Comparison of ENCODE assay signal across 8 cellular contexts in genomic region chr10:21372651-21373410, GRCh38.
A peak's percentile ranks its signal among the peaks of the same experiment; 100 is the strongest.
DNase-seq lines count a peak whose midpoint lies in the region; ATAC-seq and TF ChIP-seq lines count a peak whose summit lies in the region.

No MANE protein-coding gene starts in this region.

- ATAC-seq in GM19452 (IDR thresholded peaks at IDR 0.05; ENCODE audit: unreplicated experiment) (peak; percentile 58), T-cell (replicated peaks in 1 of 4) (peak; percentile 85 to 99 (median 91)), HG03045 (IDR thresholded peaks at IDR 0.05; ENCODE audit: unreplicated experiment) (no peak)

- POLR2A ChIA-PET in T-cell (lab: Charles Lee): no interaction called here

- H3K27me3 Mint-ChIP-seq in CD14-positive monocyte (ENCODE audit: low read depth in 3 of 3) (peaks cover 0 to 4% (median 4%) of the 10 kb centered on the region in 3 donors), T-cell (no peaks in the 10 kb centered on the region)

- CTCF ChIA-PET in T-cell (lab: Charles Lee): no interaction called here

- H3K4me3 Mint-ChIP-seq in CD14-positive monocyte: peak overlapping the region in 1 of 2 donors; percentile 41
- peak overlapping the region in 2 of 3 donors; percentile 60 to 68 for H3K4me3 Mint-ChIP-seq in T-cell

- TF ChIP-seq CTCF in CD14-positive monocyte (IDR thresholded peaks at IDR 0.05): no peak

- peak overlapping the region; percentile 59 to 89 (median 75) for H3K27ac Mint-ChIP-seq in CD14-positive monocyte
- peak overlapping the region; percentile 76 to 83 for H3K27ac Mint-ChIP-seq in T-cell

- H3K36me3 Mint-ChIP-seq in CD14-positive monocyte: no peaks in the 10 kb centered on the region
- no peaks in the 10 kb centered on the region for H3K36me3 Mint-ChIP-seq in T-cell

- intact Hi-C loops in CD14-positive monocyte (cut with micrococcal nuclease): no loop called here

- H3K4me1 Mint-ChIP-seq in CD14-positive monocyte (peaks cover 24% of the 10 kb centered on the region), T-cell (peaks cover 8 to 14% (median 9%) of the 10 kb centered on the region in 3 donors)

- H3K9me3 Mint-ChIP-seq in CD14-positive monocyte: peaks cover 0 to 7% (median 1%) of the 10 kb centered on the region in 7 donors
- H3K9me3 Mint-ChIP-seq in T-cell: no peaks in the 10 kb centered on the region

- DNase-seq in CD14-positive monocyte (ENCODE audit: low spot score): peak; percentile 48
- DNase-seq in HT1080 (ENCODE audit: low read depth): peak; percentile 91
- DNase-seq in T-cell: peak in 33 of 34 experiments; percentile 2 to 62 (median 23)
- peak; percentile 32 for DNase-seq in central memory CD4-positive, alpha-beta T cell
- DNase-seq in mucosa of gallbladder (ENCODE audit: low spot score): peak; percentile 16
- DNase-seq in NCI-H2171 (lab: John Stamatoyannopoulos, UW): no peak
